In genomic region chr6:21987501-21987957, GRCh38 we compare ENCODE assay signal across 1 cellular context.
TF ChIP-seq lines count a peak whose summit lies in the region.

No MANE protein-coding gene starts in this region.

TF ChIP-seq in K562, 482 proteins besides CTCF, POLR2A, EP300 and RAD21 (continued from another document and continues in another):
- TF ChIP-seq, protein P1, sequence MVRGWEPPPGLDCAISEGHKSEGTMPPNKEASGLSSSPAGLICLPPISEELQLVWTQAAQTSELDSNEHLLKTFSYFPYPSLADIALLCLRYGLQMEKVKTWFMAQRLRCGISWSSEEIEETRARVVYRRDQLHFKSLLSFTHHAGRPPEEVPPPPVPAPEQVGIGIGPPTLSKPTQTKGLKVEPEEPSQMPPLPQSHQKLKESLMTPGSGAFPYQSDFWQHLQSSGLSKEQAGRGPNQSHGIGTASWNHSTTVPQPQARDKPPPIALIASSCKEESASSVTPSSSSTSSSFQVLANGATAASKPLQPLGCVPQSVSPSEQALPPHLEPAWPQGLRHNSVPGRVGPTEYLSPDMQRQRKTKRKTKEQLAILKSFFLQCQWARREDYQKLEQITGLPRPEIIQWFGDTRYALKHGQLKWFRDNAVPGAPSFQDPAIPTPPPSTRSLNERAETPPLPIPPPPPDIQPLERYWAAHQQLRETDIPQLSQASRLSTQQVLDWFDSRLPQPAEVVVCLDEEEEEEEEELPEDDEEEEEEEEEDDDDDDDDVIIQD (CRISPR knock-in tag; IDR thresholded peaks at IDR 0.05): no peak
- TF ChIP-seq HDAC6 (IDR thresholded peaks at IDR 0.05; ENCODE audit: low read depth, low read length) (no peak), ZNF589 (CRISPR knock-in tag; IDR thresholded peaks at IDR 0.05; ENCODE audit: low read depth) (peak; percentile 74; the same call in 1 of the 2 replicates), KDM4B (IDR thresholded peaks at IDR 0.05; ENCODE audit: borderline replicate concordance in 2 of 2, low read depth in 1 of 2) (no peak), HINFP (tag; conservative IDR thresholded peaks at IDR 0.05; ENCODE audit: low read depth) (no peak), EZH2 (IDR thresholded peaks at IDR 0.05; ENCODE audit: borderline replicate concordance, low read depth, low read length) (no peak), ZKSCAN8 (CRISPR knock-in tag; IDR thresholded peaks at IDR 0.05) (no peak), ZNF583 (CRISPR knock-in tag; IDR thresholded peaks at IDR 0.05) (no peak), MTF1 (CRISPR knock-in tag; IDR thresholded peaks at IDR 0.05; ENCODE audit: borderline replicate concordance) (no peak), POLR2AphosphoS2 (IDR thresholded peaks at IDR 0.05; ENCODE audit: low read length) (no peak), NFATC3 (IDR thresholded peaks at IDR 0.05) (no peak), BCOR (IDR thresholded peaks at IDR 0.05) (no peak), KDM5B (IDR thresholded peaks at IDR 0.05; ENCODE audit: insufficient replicate concordance, low read depth, low read length) (no peak), CHD1 (IDR thresholded peaks at IDR 0.05; ENCODE audit: low read length) (no peak), NEUROD1 (IDR thresholded peaks at IDR 0.05; ENCODE audit: borderline replicate concordance, low read depth, low read length, partially characterized antibody) (no peak), HMBOX1 (IDR thresholded peaks at IDR 0.05) (no peak), ZNF512 (tag; IDR thresholded peaks at IDR 0.05) (no peak), TRIM28 (IDR thresholded peaks at IDR 0.05) (no peak), CREBBP (IDR thresholded peaks at IDR 0.05; ENCODE audit: low read depth, low read length) (no peak), MCM7 (IDR thresholded peaks at IDR 0.05) (no peak), NCOA1 (IDR thresholded peaks at IDR 0.05; ENCODE audit: low read depth) (no peak), HBP1 (CRISPR knock-in tag; IDR thresholded peaks at IDR 0.05) (no peak), POLR2B (IDR thresholded peaks at IDR 0.05; ENCODE audit: low read depth, partially characterized antibody) (no peak), ESRRA (IDR thresholded peaks at IDR 0.05; ENCODE audit: borderline replicate concordance, low read depth) (peak; percentile 54), TCF7 (IDR thresholded peaks at IDR 0.05; ENCODE audit: borderline replicate concordance) (no peak), STAT6 (CRISPR knock-in tag; IDR thresholded peaks at IDR 0.05) (no peak), IRF1 (CRISPR knock-in tag; IDR thresholded peaks at IDR 0.05; ENCODE audit: borderline replicate concordance) (no peak), EWSR1 (IDR thresholded peaks at IDR 0.05; ENCODE audit: borderline replicate concordance, low read depth, partially characterized antibody) (no peak), MCM2 (IDR thresholded peaks at IDR 0.05; ENCODE audit: low read depth) (no peak), ZNF717 (CRISPR knock-in tag; IDR thresholded peaks at IDR 0.05) (no peak), SRSF9 (IDR thresholded peaks at IDR 0.05; ENCODE audit: borderline replicate concordance, low read depth, low read length) (no peak), ZC3H8 (IDR thresholded peaks at IDR 0.05) (no peak), ZBTB34 (CRISPR knock-in tag; IDR thresholded peaks at IDR 0.05) (no peak), SMARCA4 (IDR thresholded peaks at IDR 0.05) (peak; percentile 52; the same call in 1 of the 2 replicates), MTA2 (IDR thresholded peaks at IDR 0.05; ENCODE audit: low read depth) (no peak), NR2F6 (CRISPR knock-in tag; IDR thresholded peaks at IDR 0.05) (no peak), RBFOX2 (IDR thresholded peaks at IDR 0.05; ENCODE audit: low read depth, low read length) (no peak), COPS2 (conservative IDR thresholded peaks at IDR 0.05) (no peak), ZNF57 (CRISPR knock-in tag; IDR thresholded peaks at IDR 0.05) (no peak), KLF16 (IDR thresholded peaks at IDR 0.05) (no peak), ZNF280A (IDR thresholded peaks at IDR 0.05; ENCODE audit: low read depth, partially characterized antibody) (no peak), ARID1B (IDR thresholded peaks at IDR 0.05) (no peak), HNRNPK (IDR thresholded peaks at IDR 0.05; ENCODE audit: low read depth, low read length, poor library complexity, severe bottlenecking) (no peak), ZNF384 (IDR thresholded peaks at IDR 0.05; ENCODE audit: low read depth, low read length) (no peak), ZNF766 (CRISPR knock-in tag; conservative IDR thresholded peaks at IDR 0.05) (0 out of 2 replicates have a peak, but pooled peaks have one; percentile 37), GABPB1 (CRISPR knock-in tag; IDR thresholded peaks at IDR 0.05) (no peak), C11orf30 (IDR thresholded peaks at IDR 0.05; ENCODE audit: low read depth) (no peak), RUNX1 (IDR thresholded peaks at IDR 0.05; ENCODE audit: low read depth) (no peak), OTX1 (CRISPR knock-in tag; IDR thresholded peaks at IDR 0.05) (no peak), MAFK (IDR thresholded peaks at IDR 0.05; ENCODE audit: low read length) (no peak), ZNF408 (CRISPR knock-in tag; IDR thresholded peaks at IDR 0.05; ENCODE audit: low read depth) (no peak), TAF15 (IDR thresholded peaks at IDR 0.05; ENCODE audit: low read depth, low read length) (no peak)
- TF ChIP-seq, protein P2, sequence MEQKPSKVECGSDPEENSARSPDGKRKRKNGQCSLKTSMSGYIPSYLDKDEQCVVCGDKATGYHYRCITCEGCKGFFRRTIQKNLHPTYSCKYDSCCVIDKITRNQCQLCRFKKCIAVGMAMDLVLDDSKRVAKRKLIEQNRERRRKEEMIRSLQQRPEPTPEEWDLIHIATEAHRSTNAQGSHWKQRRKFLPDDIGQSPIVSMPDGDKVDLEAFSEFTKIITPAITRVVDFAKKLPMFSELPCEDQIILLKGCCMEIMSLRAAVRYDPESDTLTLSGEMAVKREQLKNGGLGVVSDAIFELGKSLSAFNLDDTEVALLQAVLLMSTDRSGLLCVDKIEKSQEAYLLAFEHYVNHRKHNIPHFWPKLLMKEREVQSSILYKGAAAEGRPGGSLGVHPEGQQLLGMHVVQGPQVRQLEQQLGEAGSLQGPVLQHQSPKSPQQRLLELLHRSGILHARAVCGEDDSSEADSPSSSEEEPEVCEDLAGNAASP (IDR thresholded peaks at IDR 0.05): no peak
- TF ChIP-seq, protein P3, sequence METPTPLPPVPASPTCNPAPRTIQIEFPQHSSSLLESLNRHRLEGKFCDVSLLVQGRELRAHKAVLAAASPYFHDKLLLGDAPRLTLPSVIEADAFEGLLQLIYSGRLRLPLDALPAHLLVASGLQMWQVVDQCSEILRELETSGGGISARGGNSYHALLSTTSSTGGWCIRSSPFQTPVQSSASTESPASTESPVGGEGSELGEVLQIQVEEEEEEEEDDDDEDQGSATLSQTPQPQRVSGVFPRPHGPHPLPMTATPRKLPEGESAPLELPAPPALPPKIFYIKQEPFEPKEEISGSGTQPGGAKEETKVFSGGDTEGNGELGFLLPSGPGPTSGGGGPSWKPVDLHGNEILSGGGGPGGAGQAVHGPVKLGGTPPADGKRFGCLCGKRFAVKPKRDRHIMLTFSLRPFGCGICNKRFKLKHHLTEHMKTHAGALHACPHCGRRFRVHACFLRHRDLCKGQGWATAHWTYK (CRISPR knock-in tag; IDR thresholded peaks at IDR 0.05): no peak
- TF ChIP-seq, protein P4, sequence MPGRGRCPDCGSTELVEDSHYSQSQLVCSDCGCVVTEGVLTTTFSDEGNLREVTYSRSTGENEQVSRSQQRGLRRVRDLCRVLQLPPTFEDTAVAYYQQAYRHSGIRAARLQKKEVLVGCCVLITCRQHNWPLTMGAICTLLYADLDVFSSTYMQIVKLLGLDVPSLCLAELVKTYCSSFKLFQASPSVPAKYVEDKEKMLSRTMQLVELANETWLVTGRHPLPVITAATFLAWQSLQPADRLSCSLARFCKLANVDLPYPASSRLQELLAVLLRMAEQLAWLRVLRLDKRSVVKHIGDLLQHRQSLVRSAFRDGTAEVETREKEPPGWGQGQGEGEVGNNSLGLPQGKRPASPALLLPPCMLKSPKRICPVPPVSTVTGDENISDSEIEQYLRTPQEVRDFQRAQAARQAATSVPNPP (IDR thresholded peaks at IDR 0.05; ENCODE audit: borderline replicate concordance, insufficient read depth, insufficient read length): no peak
